In genomic region chr2:4866198-4866597, GRCh38 we compare ENCODE assay signal across 28 cellular contexts.
"Had no signal": no experiment of that assay in that cellular context is flagged by ENCODE, and none has a peak within 500 bp of the region (broad histone marks: within the 10 kb centered on the region; RNA-seq: fewer than 3 reads in every experiment).

No MANE protein-coding gene starts in this region.

- H3K4me2 ChIP-seq: neural progenitor cell, smooth muscle cell had no signal

- H3K27ac ChIP-seq: neural progenitor cell, ovary, parathyroid adenoma, psoas muscle, skin epidermis, spleen, suprapubic skin, testis, tibial artery, transverse colon, upper lobe of right lung, uterus had no signal

- H3K9ac ChIP-seq: neural progenitor cell, parathyroid adenoma had no signal

- H3K27me3 ChIP-seq: neural progenitor cell, ovary, spleen, suprapubic skin, testis, tibial artery, transverse colon, upper lobe of right lung, uterus had no signal

- H3K4me1 ChIP-seq: parathyroid adenoma, psoas muscle, spleen, suprapubic skin, testis, tibial artery, transverse colon, upper lobe of right lung, uterus had no signal

- ATAC-seq: natural killer cell; psoas muscle; right cardiac atrium; sciatic nerve; stimulated activated memory B cell treated with anti-CD40 and anti-IgM and Interleukin-4, amounts not matched to agents 10 μg/mL and 1 μg/mL and 100 μg/mL, for 72 hours; stimulated activated naive CD8-positive, alpha-beta T cell treated with anti-CD3 and anti-CD28 coated beads, Interleukin-15, amount 100 ng/mL, for 72 hours; stimulated activated naive CD8-positive, alpha-beta T cell treated with anti-CD3 and anti-CD28 coated beads, Interleukin-15, Interleukin-2, amounts not matched to agents 100 U/mL and 50 U/mL, for 24 hours; upper lobe of right lung had no signal

- DNase-seq: natural killer cell; occipital lobe; ovary; posterior cingulate gyrus; psoas muscle; right cardiac atrium; spleen; stimulated activated CD4-positive, alpha-beta T cell treated with anti-CD3 and anti-CD28 coated beads, Interleukin-12 subunit alpha, Interleukin-12 subunit beta, amount 100 ng/mL, for 4 hours; stimulated activated CD4-positive, alpha-beta T cell treated with anti-CD3 and anti-CD28 coated beads, Interleukin-1b, Interleukin-23, amount 100 ng/mL, for 48 hours; stimulated activated CD4-positive, alpha-beta T cell treated with anti-CD3 and anti-CD28 coated beads, Interleukin-4, amount 100 ng/mL, for 1 hour; stimulated activated CD4-positive, alpha-beta T cell treated with anti-CD3 and anti-CD28 coated beads, Interleukin-4, amount 100 ng/mL, for 4 hours; stimulated activated CD8-positive, alpha-beta memory T cell treated with anti-CD3 and anti-CD28 coated beads, Interleukin-4, amount 100 ng/mL, for 48 hours; stimulated activated naive CD4-positive, alpha-beta T cell; stimulated activated naive CD8-positive, alpha-beta T cell treated with anti-CD3 and anti-CD28 coated beads, Interleukin-15, amount 100 ng/mL, for 72 hours; stimulated activated naive CD8-positive, alpha-beta T cell treated with anti-CD3 and anti-CD28 coated beads, Interleukin-15, Interleukin-2, amounts not matched to agents 100 U/mL and 50 U/mL, for 24 hours; substantia nigra; testis; tibial artery; transverse colon; upper lobe of right lung; uterus had no signal

- H2AFZ ChIP-seq: neural progenitor cell, parathyroid adenoma had no signal

- H3K36me3 ChIP-seq: neural progenitor cell, ovary, spleen, suprapubic skin, tibial artery, transverse colon, upper lobe of right lung, uterus had no signal

- H3K79me2 ChIP-seq: parathyroid adenoma had no signal

- H3K4me3 ChIP-seq: neural progenitor cell, ovary, psoas muscle, skin epidermis, smooth muscle cell, spleen, suprapubic skin, testis, tibial artery, transverse colon, upper lobe of right lung, uterus had no signal

- H3K9me3 ChIP-seq: ovary, psoas muscle, suprapubic skin, testis, tibial artery, upper lobe of right lung, uterus had no signal
